27 cellular contexts compared by ENCODE assay signal in genomic region chr17:2778489-2778888, GRCh38. TPM values are rescaled to one million over a fixed set of nuclear protein-coding genes. Genes with fewer than 3 reads are reported as not detected.
"Had no signal": no experiment of that assay in that cellular context is flagged by ENCODE, and none has a peak within 500 bp of the region (broad histone marks: within the 10 kb centered on the region; RNA-seq: fewer than 3 reads in every experiment).

No MANE protein-coding gene starts in this region.

- H3K36me3 ChIP-seq: heart left ventricle, spleen, tibial artery, upper lobe of right lung, vagina had no signal

- H3K9me3 Mint-ChIP-seq: naive thymus-derived CD8-positive, alpha-beta T cell; stimulated activated memory B cell treated with anti-CD40 and anti-IgM and Interleukin-4, amounts not matched to agents 10 μg/mL and 1 μg/mL and 100 μg/mL, for 72 hours; stimulated activated naive CD8-positive, alpha-beta T cell treated with anti-CD3 and anti-CD28 coated beads, Interleukin-15, Interleukin-2, amounts not matched to agents 100 ng/mL and 50 ng/mL, for 24 hours had no signal

- H3K36me3 Mint-ChIP-seq: naive thymus-derived CD8-positive, alpha-beta T cell; stimulated activated memory B cell treated with anti-CD40 and anti-IgM and Interleukin-4, amounts not matched to agents 10 μg/mL and 1 μg/mL and 100 μg/mL, for 72 hours had no signal

- H3K27ac Mint-ChIP-seq: naive thymus-derived CD8-positive, alpha-beta T cell; stimulated activated memory B cell treated with anti-CD40 and anti-IgM and Interleukin-4, amounts not matched to agents 10 μg/mL and 1 μg/mL and 100 μg/mL, for 72 hours; stimulated activated naive CD8-positive, alpha-beta T cell treated with anti-CD3 and anti-CD28 coated beads, Interleukin-15, Interleukin-2, amounts not matched to agents 100 ng/mL and 50 ng/mL, for 24 hours had no signal

- H3K4me3 Mint-ChIP-seq: naive thymus-derived CD8-positive, alpha-beta T cell; stimulated activated memory B cell treated with anti-CD40 and anti-IgM and Interleukin-4, amounts not matched to agents 10 μg/mL and 1 μg/mL and 100 μg/mL, for 72 hours; stimulated activated naive CD8-positive, alpha-beta T cell treated with anti-CD3 and anti-CD28 coated beads, Interleukin-15, Interleukin-2, amounts not matched to agents 100 ng/mL and 50 ng/mL, for 24 hours had no signal

- H3K4me1 ChIP-seq: psoas muscle, upper lobe of right lung had no signal

- DNase-seq: cortex of kidney; dorsolateral prefrontal cortex; effector CD8-positive, alpha-beta T cell; heart left ventricle; hippocampal formation; mucosa of descending colon; naive thymus-derived CD8-positive, alpha-beta T cell; psoas muscle; retina; spleen; stimulated activated CD4-positive, alpha-beta T cell treated with anti-CD3 and anti-CD28 coated beads, Interleukin-15, amount 100 ng/mL, for 24 hours; stimulated activated CD4-positive, alpha-beta T cell treated with anti-CD3 and anti-CD28 coated beads, Interleukin-1b, Interleukin-23, amount 100 ng/mL, for 48 hours; stimulated activated CD4-positive, alpha-beta T cell treated with anti-CD3 and anti-CD28 coated beads, Interleukin-4, amount 100 ng/mL, for 24 hours; tibial artery; upper lobe of right lung had no signal

- H3K4me3 ChIP-seq: heart left ventricle, mucosa of descending colon, psoas muscle, spleen, tibial artery, upper lobe of right lung, vagina had no signal

- H3K9me3 ChIP-seq: heart left ventricle, mucosa of descending colon, upper lobe of right lung, vagina had no signal

- H3K27ac ChIP-seq: heart left ventricle, psoas muscle, spleen, tibial artery, upper lobe of right lung, vagina had no signal

- ATAC-seq: esophagus mucosa; heart left ventricle; mucosa of descending colon; naive thymus-derived CD8-positive, alpha-beta T cell; psoas muscle; sciatic nerve; stimulated activated memory B cell treated with anti-CD40 and anti-IgM and Interleukin-4, amounts not matched to agents 10 μg/mL and 1 μg/mL and 100 μg/mL, for 72 hours; upper lobe of right lung had no signal

RNA-seq across cellular contexts. Expression of gene CCDC92B, which starts 29.0 kb away (rescaled TPM):
- total RNA-seq: fibroblast of lung, glomerular endothelial cell, kidney epithelial cell, liver, lung microvascular endothelial cell, omental fat pad, skeletal muscle tissue had no signal
- polyA plus RNA-seq: fibroblast of lung; liver; naive thymus-derived CD8-positive, alpha-beta T cell had no signal
